Comparison of ENCODE assay signal across 8 cellular contexts in genomic region chr5:139689631-139690384, GRCh38. TPM values are rescaled to one million over a fixed set of nuclear protein-coding genes. Genes with fewer than 3 reads are reported as not detected.
A peak's percentile ranks its signal among the peaks of the same experiment; 100 is the strongest.
DNase-seq lines count a peak whose midpoint lies in the region; ATAC-seq and TF ChIP-seq lines count a peak whose summit lies in the region.

No MANE protein-coding gene starts in this region.

- H3K4me3 Mint-ChIP-seq in H9: no peak overlapping the region; a peak in 1 of 5 replicates

- H4K5ac ChIP-seq in H9 (ENCODE audit: insufficient read length, low read depth, low read length): no peak overlapping the region

- H3K27ac ChIP-seq in H9 (ENCODE audit: insufficient read length, low read depth, low read length): no peak overlapping the region
- peak overlapping the region; percentile 86 for H3K27ac ChIP-seq in WERI-Rb-1
- peak overlapping the region; percentile 98 for H3K27ac ChIP-seq in smooth muscle cell (ENCODE audit: low read depth)

- H2BK20ac ChIP-seq in H9 (ENCODE audit: low read depth, low read length, poor library complexity, severe bottlenecking): no peak overlapping the region

- H3T11ph ChIP-seq in H9 (ENCODE audit: low read length): no peak overlapping the region

- no peak overlapping the region for H3K4me3 ChIP-seq in BJ (ENCODE audit: low read depth, low read length)
- H3K4me3 ChIP-seq in WERI-Rb-1 (ENCODE audit: low read depth, low read length): peak overlapping the region; percentile 30
- H3K4me3 ChIP-seq in smooth muscle cell: no peak overlapping the region

- intact Hi-C loops in left ventricle myocardium superior (cut with micrococcal nuclease): loop anchor here (5.0 kb wide), 1 partner anchor 53 kb away; no protein-coding TSS in a partner anchor

- H2BK5ac ChIP-seq in H9 (ENCODE audit: insufficient read length, low read length): no peak overlapping the region

- no peak overlapping the region for H3K23ac ChIP-seq in H9 (ENCODE audit: insufficient read length, low read depth, low read length)

- no peaks in the 10 kb centered on the region for H3K23me2 ChIP-seq in H9 (ENCODE audit: insufficient read length, low read depth, low read length, poor library complexity, severe bottlenecking)

- no peak overlapping the region for H2AK5ac ChIP-seq in H9 (ENCODE audit: insufficient read length, low read length)

- no peak overlapping the region for H2BK12ac ChIP-seq in H9 (ENCODE audit: insufficient read length, low read depth, low read length)

- H3K9me3 Mint-ChIP-seq in H9: no peaks in the 10 kb centered on the region

- H2BK120ac ChIP-seq in H9 (ENCODE audit: low read depth, low read length, poor library complexity, severe bottlenecking): no peak overlapping the region

- H3K9me3 ChIP-seq in H9 (ENCODE audit: control insufficient read depth, low read depth, low read length) (no peaks in the 10 kb centered on the region), WERI-Rb-1 (ENCODE audit: severe bottlenecking) (no peaks in the 10 kb centered on the region), smooth muscle cell (replicated peaks; ENCODE audit: low read depth) (no peaks in the 10 kb centered on the region)

- H3K18ac ChIP-seq in H9 (ENCODE audit: insufficient read length, low read depth, low read length): no peak overlapping the region

- no peak overlapping the region for H3K56ac ChIP-seq in H9 (ENCODE audit: insufficient read length, low read depth, low read length)

- CTCF ChIA-PET in BJ (lab: Yijun Ruan, JAX): interaction anchor here (0.6 to 11.5 kb wide), 18 partner anchors 9 to 247 kb away, joined by 3 to 201 read pairs (median 4); no protein-coding TSS in a partner anchor

- peaks cover 28% of the 10 kb centered on the region for H3K27me3 Mint-ChIP-seq in H9 (ENCODE audit: low read depth)

- peaks cover 4% of the 10 kb centered on the region for H3K36me3 ChIP-seq in BJ (ENCODE audit: control insufficient read depth, insufficient read depth, low read length)
- H3K36me3 ChIP-seq in WERI-Rb-1: peaks cover 12% of the 10 kb centered on the region
- no peaks in the 10 kb centered on the region for H3K36me3 ChIP-seq in smooth muscle cell (ENCODE audit: low read depth)

- H3K27me3 ChIP-seq in BJ (ENCODE audit: control insufficient read depth, insufficient read depth, low read length): no peaks in the 10 kb centered on the region
- no peaks in the 10 kb centered on the region; the same call in 1 of the 2 replicates for H3K27me3 ChIP-seq in H9 (ENCODE audit: insufficient read depth, low read length)
- H3K27me3 ChIP-seq in WERI-Rb-1 (ENCODE audit: insufficient read depth, low read depth, severe bottlenecking): no peaks in the 10 kb centered on the region
- H3K27me3 ChIP-seq in smooth muscle cell (ENCODE audit: low read depth): no peaks in the 10 kb centered on the region

- H4K91ac ChIP-seq in H9 (ENCODE audit: insufficient read length, low read depth, low read length): no peak overlapping the region

- peaks cover 2 to 17% (median 4%) of the 10 kb centered on the region in 3 experiments; a peak in 6 of 7 replicates for H3K36me3 Mint-ChIP-seq in H9 (ENCODE audit: insufficient read depth in 1 of 3, low read depth in 3 of 3)

- no peaks in the 10 kb centered on the region for H3K79me2 ChIP-seq in H9 (ENCODE audit: insufficient read depth, low read length)
- peaks cover 17% of the 10 kb centered on the region for H3K79me2 ChIP-seq in smooth muscle cell (ENCODE audit: low read depth)

- H4K20me1 ChIP-seq in H9 (ENCODE audit: control insufficient read depth, insufficient read depth, insufficient read length) (no peaks in the 10 kb centered on the region), smooth muscle cell (ENCODE audit: low read depth) (peaks cover 35% of the 10 kb centered on the region)

- H3K79me1 ChIP-seq in H9 (ENCODE audit: insufficient read depth, low read depth, low read length, poor library complexity, severe bottlenecking): no peaks in the 10 kb centered on the region

- no peak overlapping the region for H3K14ac ChIP-seq in H9 (ENCODE audit: insufficient read depth, low read length)

- no peak overlapping the region for H2AFZ ChIP-seq in H9 (ENCODE audit: low read length)
- no peak overlapping the region for H2AFZ ChIP-seq in smooth muscle cell (ENCODE audit: low read depth)

- H3K4me2 ChIP-seq in H9 (ENCODE audit: insufficient read depth, insufficient read length, low read length): no peak overlapping the region
- peak overlapping the region; percentile 72 for H3K4me2 ChIP-seq in smooth muscle cell

- WGBS in H9 (ENCODE audit: extremely low coverage, insufficient read length, low lambda C conversion rate): no CpG with 5 or more reads among the region's 17 CpGs
- 25% methylated on average over 16 of the region's 17 CpGs for WGBS in smooth muscle cell (ENCODE audit: low lambda C conversion rate)

- peaks cover 22% of the 10 kb centered on the region for H3F3A ChIP-seq in smooth muscle cell (ENCODE audit: low read depth)

- no peak overlapping the region for H3K4ac ChIP-seq in H9 (ENCODE audit: low read depth, low read length)

- peaks cover 54 to 74% of the 10 kb centered on the region in 2 experiments for H3K4me1 Mint-ChIP-seq in H9

- H3K4me1 ChIP-seq in H9 (ENCODE audit: insufficient read depth, low read length): peaks cover 14% of the 10 kb centered on the region
- H3K4me1 ChIP-seq in smooth muscle cell (ENCODE audit: low read depth): peaks cover 55% of the 10 kb centered on the region

- peak overlapping the region in 1 of 3 experiments; percentile 74; a peak in 2 of 7 replicates for H3K27ac Mint-ChIP-seq in H9

- DNase-seq in BJ (ENCODE audit: low read depth) (no peak), H9 (peak; percentile 67), WERI-Rb-1 (peak; percentile 66), left ventricle myocardium superior (peak; percentile 47), smooth muscle cell (lab: John Stamatoyannopoulos, UW; ENCODE audit: unreplicated experiment) (no peak), DMS79 treated with DMSO at 0.1 percent for 48 hours (lab: John Stamatoyannopoulos, UW) (no peak)

- H3K9ac ChIP-seq in H9 (ENCODE audit: extremely low read depth, insufficient read length, low read length) (no peak overlapping the region), smooth muscle cell (ENCODE audit: low read depth) (peak overlapping the region; percentile 35)

- POLR2A ChIA-PET in BJ (lab: Charles Lee): no interaction called here

- H2BK15ac ChIP-seq in H9 (ENCODE audit: low read depth, low read length): no peak overlapping the region

- peak; percentile 56 for TF ChIP-seq CTCF in BJ (IDR thresholded peaks at IDR 0.05; ENCODE audit: insufficient read depth, low read depth, low read length)
- TF ChIP-seq CTCF in H9 (conservative IDR thresholded peaks at IDR 0.05): no peak; the same call in 2 of the 3 replicates
- TF ChIP-seq CTCF in WERI-Rb-1 (IDR thresholded peaks at IDR 0.05; ENCODE audit: low read depth, low read length): peak; percentile 37; the same call in 1 of the 2 replicates
- peak; percentile 47 for TF ChIP-seq CTCF in smooth muscle cell (IDR thresholded peaks at IDR 0.05; ENCODE audit: borderline replicate concordance, insufficient read depth, poor library complexity, severe bottlenecking)

- no peak overlapping the region for H4K8ac ChIP-seq in H9 (replicated peaks; ENCODE audit: insufficient read length, low read depth, low read length)

- ATAC-seq in left ventricle myocardium superior: peak; percentile 8
- ATAC-seq in HG02678 (IDR thresholded peaks at IDR 0.05; ENCODE audit: unreplicated experiment): no peak
- ATAC-seq in HG03342 (IDR thresholded peaks at IDR 0.05; ENCODE audit: unreplicated experiment): no peak

RNA-seq across cellular contexts. Expression of gene CXXC5, which starts 41.7 kb away (rescaled TPM):
- polyA plus RNA-seq in BJ (2011; rRNA removed) (36.5 and 50.4 TPM in 2 replicates), smooth muscle cell (139 and 175 TPM in 2 replicates)
- 20.3 and 23.6 TPM in 2 replicates for polyA minus RNA-seq in BJ (2011; rRNA and poly(A)+ RNA removed)
- total RNA-seq in H9 (2021) (105 and 107 TPM in 2 replicates), left ventricle myocardium superior (75.7 TPM), smooth muscle cell (85.5 and 103 TPM in 2 replicates)

Comparison
In these comparisons a context has a peak if more than half of its experiments do, and no peak if none do; other contexts are left out.
1. DNase-seq: peak in H9 (single experiment), WERI-Rb-1 (single experiment) and left ventricle myocardium superior (single experiment); none in BJ (single experiment), smooth muscle cell (single experiment) and DMS79 treated with DMSO at 0.1 percent for 48 hours (single experiment).